18 cellular contexts compared by ENCODE assay signal in the genomic region with DNA sequence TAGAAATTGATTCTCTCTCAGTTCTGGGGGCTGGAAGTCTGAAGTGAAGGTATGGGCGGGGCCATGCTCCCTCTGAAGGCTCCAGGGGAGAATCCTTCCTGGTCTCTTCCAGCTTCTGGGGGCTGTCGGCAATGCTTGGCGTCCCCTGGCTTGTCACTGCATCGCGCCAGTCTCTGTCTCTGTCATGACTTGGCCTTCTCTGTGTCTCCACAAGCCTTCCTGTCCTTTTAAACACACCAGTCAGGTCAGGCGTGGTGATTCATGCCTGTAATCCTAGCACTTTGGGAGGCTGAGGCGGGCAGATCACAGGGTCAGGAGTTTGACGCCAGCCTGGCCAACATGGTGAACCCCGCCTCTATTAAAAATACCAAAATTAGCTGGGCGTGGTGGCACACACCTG.
"Had no signal": no experiment of that assay in that cellular context is flagged by ENCODE, and none has a peak within 500 bp of the region (broad histone marks: within the 10 kb centered on the region; RNA-seq: fewer than 3 reads in every experiment).

No MANE protein-coding gene starts in this region.

- H3K27ac ChIP-seq: ovary, tibial artery had no signal

- H3K4me1 Mint-ChIP-seq: stimulated activated memory B cell treated with anti-CD40 and anti-IgM and Interleukin-4, amounts not matched to agents 10 μg/mL and 1 μg/mL and 100 μg/mL, for 72 hours had no signal

- H3K27me3 ChIP-seq: ovary had no signal

- DNase-seq: dermis blood vessel endothelial cell; effector CD4-positive, alpha-beta T cell; foreskin melanocyte; hippocampal formation; mammary epithelial cell; mucosa of descending colon; naive thymus-derived CD8-positive, alpha-beta T cell; ovary; right cardiac atrium; stimulated activated CD4-positive, alpha-beta T cell treated with anti-CD3 and anti-CD28 coated beads, Interleukin-1b, Interleukin-23, amount 100 ng/mL, for 48 hours; stimulated activated CD4-positive, alpha-beta T cell treated with anti-CD3 and anti-CD28 coated beads, Interleukin-4, amount 100 ng/mL, for 24 hours had no signal

- H3K36me3 ChIP-seq: ovary, tibial artery had no signal

- H3K27me3 Mint-ChIP-seq: stimulated activated naive CD8-positive, alpha-beta T cell treated with anti-CD3 and anti-CD28 coated beads, Interleukin-15, Interleukin-2, amounts not matched to agents 100 ng/mL and 50 ng/mL, for 24 hours had no signal

- H3K27ac Mint-ChIP-seq: naive thymus-derived CD8-positive, alpha-beta T cell; progenitor cell of endocrine pancreas; stimulated activated memory B cell treated with anti-CD40 and anti-IgM and Interleukin-4, amounts not matched to agents 10 μg/mL and 1 μg/mL and 100 μg/mL, for 72 hours; stimulated activated naive CD8-positive, alpha-beta T cell treated with anti-CD3 and anti-CD28 coated beads, Interleukin-15, Interleukin-2, amounts not matched to agents 100 ng/mL and 50 ng/mL, for 24 hours had no signal

- ATAC-seq: left lobe of liver; mucosa of descending colon; naive thymus-derived CD8-positive, alpha-beta T cell; right cardiac atrium; stimulated activated memory B cell treated with anti-CD40 and anti-IgM and Interleukin-4, amounts not matched to agents 10 μg/mL and 1 μg/mL and 100 μg/mL, for 72 hours had no signal

- H3K36me3 Mint-ChIP-seq: naive thymus-derived CD8-positive, alpha-beta T cell; stimulated activated memory B cell treated with anti-CD40 and anti-IgM and Interleukin-4, amounts not matched to agents 10 μg/mL and 1 μg/mL and 100 μg/mL, for 72 hours had no signal

- H3K4me3 ChIP-seq: mucosa of descending colon, ovary, smooth muscle cell, tibial artery had no signal

- H3K4me3 Mint-ChIP-seq: naive thymus-derived CD8-positive, alpha-beta T cell; neural crest cell; stimulated activated memory B cell treated with anti-CD40 and anti-IgM and Interleukin-4, amounts not matched to agents 10 μg/mL and 1 μg/mL and 100 μg/mL, for 72 hours; stimulated activated naive CD8-positive, alpha-beta T cell treated with anti-CD3 and anti-CD28 coated beads, Interleukin-15, Interleukin-2, amounts not matched to agents 100 ng/mL and 50 ng/mL, for 24 hours had no signal

- H3K9me3 ChIP-seq: mucosa of descending colon, ovary, tibial artery had no signal

- H3K9me3 Mint-ChIP-seq: neural crest cell; stimulated activated naive CD8-positive, alpha-beta T cell treated with anti-CD3 and anti-CD28 coated beads, Interleukin-15, Interleukin-2, amounts not matched to agents 100 ng/mL and 50 ng/mL, for 24 hours had no signal
